ENCODE assay signal across 8 cellular contexts in genomic region chr10:100186813-100187212, GRCh38. TPM values are rescaled to one million over a fixed set of nuclear protein-coding genes. Genes with fewer than 3 reads are reported as not detected.
A peak's percentile ranks its signal among the peaks of the same experiment; 100 is the strongest.
DNase-seq lines count a peak whose midpoint lies in the region; ATAC-seq, FAIRE-seq and TF ChIP-seq lines count a peak whose summit lies in the region.

No MANE protein-coding gene starts in this region.

- H4K20me1 ChIP-seq in OCI-LY7 (ENCODE audit: insufficient read depth, low read length) (peaks cover 6% of the 10 kb centered on the region; the same call in 1 of the 2 replicates), astrocyte (ENCODE audit: insufficient read depth, low read length) (no peaks in the 10 kb centered on the region)

- H3K27me3 Mint-ChIP-seq in astrocyte (ENCODE audit: low read depth, unreplicated experiment): no peaks in the 10 kb centered on the region

- H3K9me3 Mint-ChIP-seq in astrocyte (ENCODE audit: unreplicated experiment): no peaks in the 10 kb centered on the region

- H2AFZ ChIP-seq in OCI-LY7 (ENCODE audit: low read length) (peak overlapping the region; percentile 85; the same call in 1 of the 2 replicates), astrocyte (ENCODE audit: low read depth, low read length) (no peak overlapping the region)

- TF ChIP-seq RAD21 in liver (IDR thresholded peaks at IDR 0.05): no peak

- FAIRE-seq in astrocyte (lab: Jason Lieb, UNC): no peak

- peak overlapping the region; percentile 26 for H3K27ac Mint-ChIP-seq in astrocyte (ENCODE audit: unreplicated experiment)

- H3K9me3 ChIP-seq in OCI-LY7 (ENCODE audit: low read length) (no peaks in the 10 kb centered on the region), astrocyte (ENCODE audit: insufficient read depth, low read depth, low read length) (no peaks in the 10 kb centered on the region), liver (ENCODE audit: control insufficient read depth in 4 of 4, low read length in 3 of 4) (no peaks in the 10 kb centered on the region)

- H3K4me1 ChIP-seq in OCI-LY7 (ENCODE audit: insufficient read depth, low read length, poor library complexity, severe bottlenecking) (peaks cover 36% of the 10 kb centered on the region), astrocyte (ENCODE audit: insufficient read depth, low read length) (peaks cover 11% of the 10 kb centered on the region), liver (ENCODE audit: control insufficient read depth in 4 of 4, insufficient read depth in 4 of 4, low read length in 3 of 4) (peaks cover 4 to 35% (median 13%) of the 10 kb centered on the region in 4 donors)

- H3K9ac ChIP-seq in astrocyte (ENCODE audit: low read length): peak overlapping the region; percentile 93
- peak overlapping the region; percentile 22 to 92 for H3K9ac ChIP-seq in liver (ENCODE audit: low read depth in 1 of 2, low read length in 2 of 2)

- H3K4me1 Mint-ChIP-seq in astrocyte (ENCODE audit: low read depth, unreplicated experiment): peaks cover 12% of the 10 kb centered on the region

- peaks cover 74% of the 10 kb centered on the region for H3K79me2 ChIP-seq in OCI-LY7 (ENCODE audit: insufficient read depth, low read depth, low read length)
- H3K79me2 ChIP-seq in astrocyte (ENCODE audit: insufficient read depth, low read length): peaks cover 44% of the 10 kb centered on the region

- TF ChIP-seq CTCF in GM13976 (IDR thresholded peaks at IDR 0.05; ENCODE audit: borderline replicate concordance, control extremely low read depth, extremely low read depth, insufficient read depth, missing control alignments) (no peak), OCI-LY7 (conservative IDR thresholded peaks at IDR 0.05; ENCODE audit: low read length) (no peak), astrocyte (IDR thresholded peaks at IDR 0.05; ENCODE audit: insufficient read depth, low read depth, low read length) (no peak), liver (IDR thresholded peaks at IDR 0.05; ENCODE audit: low read depth, low read length, missing input control) (no peak)

- intact Hi-C loops in OCI-LY7 (cut with micrococcal nuclease; ENCODE audit: unreplicated experiment): loop anchor here (5.0 to 10.0 kb wide), 2 partner anchors 180 to 188 kb away; partner anchors contain the start of gene DNMBP

- H3K27ac ChIP-seq in OCI-LY7 (ENCODE audit: low read depth, low read length, poor library complexity, severe bottlenecking) (peak overlapping the region; percentile 85), astrocyte (ENCODE audit: low read depth, low read length) (no peak overlapping the region), liver (ENCODE audit: low read depth in 1 of 2, low read length in 2 of 2) (peak overlapping the region; percentile 93 to 94), substantia nigra (ENCODE audit: low read depth, low read length, poor library complexity, severe bottlenecking) (peak overlapping the region; percentile 88)

- H3K36me3 ChIP-seq in OCI-LY7 (ENCODE audit: insufficient read depth, low read length): peaks cover 62% of the 10 kb centered on the region
- peaks cover 12% of the 10 kb centered on the region for H3K36me3 ChIP-seq in astrocyte (ENCODE audit: insufficient read depth, low read length)
- peaks cover 4 to 22% (median 10%) of the 10 kb centered on the region in 4 donors for H3K36me3 ChIP-seq in liver (ENCODE audit: control insufficient read depth in 4 of 4, insufficient read depth in 3 of 4, low read depth in 1 of 4, low read length in 3 of 4)

- peak overlapping the region; percentile 90 for H3K4me3 ChIP-seq in OCI-LY7 (ENCODE audit: low read depth, low read length, poor library complexity, severe bottlenecking)
- peak overlapping the region; percentile 92 for H3K4me3 ChIP-seq in astrocyte (ENCODE audit: insufficient read depth, low read depth, low read length)
- H3K4me3 ChIP-seq in liver (ENCODE audit: low read depth in 1 of 3, low read length in 3 of 3): peak overlapping the region; percentile 83 to 98 (median 89)

- ATAC-seq in GM19455 (IDR thresholded peaks at IDR 0.05; ENCODE audit: unreplicated experiment) (no peak), GM21360 (IDR thresholded peaks at IDR 0.05; ENCODE audit: unreplicated experiment) (no peak), GM19351 (IDR thresholded peaks at IDR 0.05; ENCODE audit: unreplicated experiment) (no peak)

- H3K27me3 ChIP-seq in astrocyte (ENCODE audit: insufficient read depth, low read length): no peaks in the 10 kb centered on the region
- no peaks in the 10 kb centered on the region for H3K27me3 ChIP-seq in liver (ENCODE audit: control insufficient read depth in 4 of 4, insufficient read depth in 4 of 4, low read length in 3 of 4)

- no peaks in the 10 kb centered on the region for H3K9me2 ChIP-seq in OCI-LY7 (ENCODE audit: insufficient read depth, low read length)

- POLR2A ChIA-PET in OCI-LY7 (lab: Charles Lee): interaction anchor here (0.9 to 1.6 kb wide), 2 partner anchors 9 to 45 kb away, joined by 4 read pairs; no protein-coding TSS in a partner anchor

- CTCF ChIA-PET in OCI-LY7 (lab: Charles Lee; ENCODE audit: unreplicated experiment): no interaction called here

- peaks cover 5% of the 10 kb centered on the region for H3K36me3 Mint-ChIP-seq in astrocyte (ENCODE audit: low read depth, unreplicated experiment)

- BruUV-seq in OCI-LY7 (replicated peaks; lab: Mats Ljungman, UMichigan): no TSS peak

- DNase-seq in GM13976 (ENCODE audit: low spot score): peak; percentile 19
- DNase-seq in OCI-LY7 (ENCODE audit: low spot score): peak; percentile 51
- DNase-seq in astrocyte (ENCODE audit: low read depth): no peak
- peak in 4 of 49 donors; percentile 0 to 26 (median 0) for DNase-seq in substantia nigra (lab: John Stamatoyannopoulos, UW)

- H3K4me2 ChIP-seq in OCI-LY7 (ENCODE audit: low read length) (peak overlapping the region; percentile 92), astrocyte (ENCODE audit: low read length) (peak overlapping the region; percentile 96)

- H3K4me3 Mint-ChIP-seq in astrocyte (ENCODE audit: unreplicated experiment): peak overlapping the region; percentile 96

- in situ Hi-C loops in GM13976 (cut with MboI; ENCODE audit: low sequenced_read_pairs, unreplicated experiment): no loop called here

- 75% methylated on average over 14 of the region's 14 CpGs for WGBS in liver

TF ChIP-seq in liver, 16 proteins besides CTCF, POLR2A, EP300 and RAD21:
- TF ChIP-seq FOXA1 (IDR thresholded peaks at IDR 0.05): no peak
- TF ChIP-seq YY1 (IDR thresholded peaks at IDR 0.05): no peak
- peak in 1 of 2 donors; percentile 28 for TF ChIP-seq HNF4A (conservative IDR thresholded peaks at IDR 0.05)
- TF ChIP-seq MAX (IDR thresholded peaks at IDR 0.05): no peak
- TF ChIP-seq GABPA (IDR thresholded peaks at IDR 0.05 in 1 of 2, conservative IDR thresholded peaks at IDR 0.05 in 1 of 2): no peak

RNA-seq across cellular contexts. Expression of gene ERLIN1, which starts 1.0 kb away (rescaled TPM):
- 24.7 and 26.7 TPM in 2 replicates for total RNA-seq in OCI-LY7 (2014; rRNA removed; shearing (Covaris generic))
- total RNA-seq in OCI-LY7 (2022): 24.1 and 25.6 TPM in 2 replicates
- 22.7 and 26.4 TPM in 2 replicates for total RNA-seq in astrocyte
- total RNA-seq in liver: 10 to 100 TPM; 73.9 to 85.4 TPM
- 10 to 100 TPM; 21.7 to 66.2 TPM for polyA plus RNA-seq in liver

RNA-seq across cellular contexts. Expression of gene CHUK, which starts 42.6 kb away (rescaled TPM):
- total RNA-seq in OCI-LY7 (2014; rRNA removed; shearing (Covaris generic)): 21.0 and 23.5 TPM in 2 replicates
- total RNA-seq in OCI-LY7 (2022) (25.6 and 26.2 TPM in 2 replicates), astrocyte (18.6 and 19.0 TPM in 2 replicates), liver (10 to 100 TPM; 18.3 to 25.9 TPM)
- 1 to 10 TPM; 7.7 to 10.0 TPM for polyA plus RNA-seq in liver
